8 cellular contexts compared by ENCODE assay signal in genomic region chr6:10954590-10955010, GRCh38.
DNase-seq lines count a peak whose midpoint lies in the region; TF ChIP-seq lines count a peak whose summit lies in the region.

No MANE protein-coding gene starts in this region.

- TF ChIP-seq CTCF in NB4 (IDR thresholded peaks at IDR 0.05; ENCODE audit: low read depth, low read length) (peak; percentile 92), astrocyte of the cerebellum (IDR thresholded peaks at IDR 0.05; ENCODE audit: low read depth, low read length, missing control alignments) (peak; percentile 89)

- H3K4me1 Mint-ChIP-seq in T-helper 2 cell treated with Interferon-gamma antibody and Interleukin-4, amounts not matched to agents 5 μg/mL and 100 μg/mL, for 36 hours (ENCODE audit: low read depth): no peaks in the 10 kb centered on the region

- H3K4me3 ChIP-seq in NB4 (ENCODE audit: low read depth, low read length): no peak overlapping the region
- no peak overlapping the region for H3K4me3 ChIP-seq in astrocyte of the cerebellum (ENCODE audit: low read depth, low read length)

- H3K4me3 Mint-ChIP-seq in T-helper 2 cell treated with Interferon-gamma antibody and Interleukin-4, amounts not matched to agents 5 μg/mL and 100 μg/mL, for 36 hours: no peak overlapping the region

- no peak overlapping the region for H3K27ac Mint-ChIP-seq in T-helper 2 cell treated with Interferon-gamma antibody and Interleukin-4, amounts not matched to agents 5 μg/mL and 100 μg/mL, for 36 hours

- DNase-seq in GM04504 (ENCODE audit: low read depth) (peak; percentile 35), HCEC 1CT (peak; percentile 83), NB4 (ENCODE audit: low read depth) (peak; percentile 76), astrocyte of the cerebellum (ENCODE audit: low read depth) (peak; percentile 66), iPS DF 4.7 (ENCODE audit: extremely low read depth, low spot score) (peak; percentile 49), NCI-H774 (lab: John Stamatoyannopoulos, UW) (no peak)
- DNase-seq in T-helper 2 cell treated with Interferon-gamma antibody and Interleukin-4, amounts not matched to agents 5 μg/mL and 100 μg/mL, for 36 hours (ENCODE audit: low spot score): peak; percentile 64
- DNase-seq in stimulated activated CD4-positive, alpha-beta T cell treated with anti-CD3 and anti-CD28 coated beads, Interleukin-12 subunit alpha, Interleukin-12 subunit beta, amount 100 ng/mL, for 4 hours: peak; percentile 64

- in situ Hi-C loops in astrocyte of the cerebellum (cut with HindIII; ENCODE audit: low sequenced_read_pairs): loop anchor here (10.0 kb wide), 1 partner anchor 120 kb away; no protein-coding TSS in a partner anchor

- H3K36me3 Mint-ChIP-seq in T-helper 2 cell treated with Interferon-gamma antibody and Interleukin-4, amounts not matched to agents 5 μg/mL and 100 μg/mL, for 36 hours (ENCODE audit: low read depth): no peaks in the 10 kb centered on the region

- TF ChIP-seq POLR2A in NB4 (IDR thresholded peaks at IDR 0.05; ENCODE audit: extremely low read depth, insufficient read length): no peak

- H3K27me3 Mint-ChIP-seq in T-helper 2 cell treated with Interferon-gamma antibody and Interleukin-4, amounts not matched to agents 5 μg/mL and 100 μg/mL, for 36 hours (ENCODE audit: low read depth): peaks cover 9% of the 10 kb centered on the region

- H3K9me3 Mint-ChIP-seq in T-helper 2 cell treated with Interferon-gamma antibody and Interleukin-4, amounts not matched to agents 5 μg/mL and 100 μg/mL, for 36 hours: no peaks in the 10 kb centered on the region
